In the genomic region with DNA sequence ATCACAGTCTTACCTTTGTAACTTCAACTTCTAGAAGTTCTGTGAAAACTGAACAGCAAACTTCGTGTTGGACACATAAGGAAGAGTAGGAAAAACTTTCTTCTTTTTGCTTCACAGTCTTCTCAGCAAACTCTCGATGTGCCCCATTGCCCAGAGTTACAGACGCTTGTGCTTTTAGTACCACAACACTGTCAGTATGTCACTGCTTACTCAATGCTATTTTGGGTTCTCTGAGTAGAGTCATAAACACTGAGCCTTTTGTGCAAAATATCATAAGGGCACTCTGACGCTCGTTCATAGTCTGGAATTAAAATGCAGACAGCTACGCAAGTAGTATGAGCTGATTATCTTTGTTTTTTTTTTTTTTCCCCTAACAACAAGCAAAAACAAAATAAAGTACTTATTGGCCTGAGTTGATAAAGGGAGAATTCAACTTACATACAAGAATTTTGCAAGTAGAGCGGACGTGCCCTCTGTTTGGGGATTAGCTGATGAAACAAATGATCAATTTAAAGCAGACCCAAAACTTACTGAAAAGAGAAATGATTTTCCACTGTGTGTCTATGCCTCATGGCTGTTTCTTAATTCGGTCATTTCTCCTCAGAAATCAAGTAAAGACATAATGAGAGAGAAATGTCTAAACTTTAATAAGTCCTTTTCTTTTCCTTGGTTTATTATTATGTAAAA, we compare ENCODE assay signal across 23 cellular contexts. TPM values are rescaled to one million over a fixed set of nuclear protein-coding genes. Genes with fewer than 3 reads are reported as not detected.
DNase-seq lines count a peak whose midpoint lies in the region; ATAC-seq, FAIRE-seq and TF ChIP-seq lines count a peak whose summit lies in the region.
"Had no signal": no experiment of that assay in that cellular context is flagged by ENCODE, and none has a peak within 500 bp of the region (broad histone marks: within the 10 kb centered on the region; RNA-seq: fewer than 3 reads in every experiment).

A gene with protein sequence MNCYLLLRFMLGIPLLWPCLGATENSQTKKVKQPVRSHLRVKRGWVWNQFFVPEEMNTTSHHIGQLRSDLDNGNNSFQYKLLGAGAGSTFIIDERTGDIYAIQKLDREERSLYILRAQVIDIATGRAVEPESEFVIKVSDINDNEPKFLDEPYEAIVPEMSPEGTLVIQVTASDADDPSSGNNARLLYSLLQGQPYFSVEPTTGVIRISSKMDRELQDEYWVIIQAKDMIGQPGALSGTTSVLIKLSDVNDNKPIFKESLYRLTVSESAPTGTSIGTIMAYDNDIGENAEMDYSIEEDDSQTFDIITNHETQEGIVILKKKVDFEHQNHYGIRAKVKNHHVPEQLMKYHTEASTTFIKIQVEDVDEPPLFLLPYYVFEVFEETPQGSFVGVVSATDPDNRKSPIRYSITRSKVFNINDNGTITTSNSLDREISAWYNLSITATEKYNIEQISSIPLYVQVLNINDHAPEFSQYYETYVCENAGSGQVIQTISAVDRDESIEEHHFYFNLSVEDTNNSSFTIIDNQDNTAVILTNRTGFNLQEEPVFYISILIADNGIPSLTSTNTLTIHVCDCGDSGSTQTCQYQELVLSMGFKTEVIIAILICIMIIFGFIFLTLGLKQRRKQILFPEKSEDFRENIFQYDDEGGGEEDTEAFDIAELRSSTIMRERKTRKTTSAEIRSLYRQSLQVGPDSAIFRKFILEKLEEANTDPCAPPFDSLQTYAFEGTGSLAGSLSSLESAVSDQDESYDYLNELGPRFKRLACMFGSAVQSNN (minus strand): TSS at position 150 of the 687 bp plus-strand sequence. CDS start 31,886 bp downstream, outside the sequence.

- no peak for TF ChIP-seq POLR2A in vagina (IDR thresholded peaks at IDR 0.05)

- no peak within 1 kb of the TSS for H4K91ac ChIP-seq in mesenchymal stem cell (ENCODE audit: low read length)

- H3K4me2 ChIP-seq in astrocyte (ENCODE audit: low read length) (peak within 1 kb of the TSS; percentile 25), mesenchymal stem cell (ENCODE audit: low read length, poor library complexity, severe bottlenecking) (no peak within 1 kb of the TSS)

- no peak within 1 kb of the TSS for H2BK120ac ChIP-seq in mesenchymal stem cell (ENCODE audit: low read depth, low read length)

- DNase-seq in astrocyte (ENCODE audit: low read depth) (no peak), globus pallidus (ENCODE audit: low spot score) (peak; percentile 93), mesenchymal stem cell (peak; percentile 16), vagina (ENCODE audit: extremely low spot score in 2 of 2) (no peak), mucosa of descending colon (no peak)
- no peak for DNase-seq in activated CD4-positive, alpha-beta T cell treated with anti-CD3 and anti-CD28 coated beads for 1 hour
- no peak for DNase-seq in activated naive CD8-positive, alpha-beta T cell treated with anti-CD3 and anti-CD28 coated beads for 36 hours
- DNase-seq: activated CD4-positive, alpha-beta memory T cell treated with anti-CD3 and anti-CD28 coated beads for 36 hours; cortex of kidney; DND-41; left colon; natural killer cell; NCI-H1417 treated with DMSO at 0.1 percent for 48 hours; NCI-H345; OCI-M1; retina; stimulated activated CD4-positive, alpha-beta T cell treated with anti-CD3 and anti-CD28 coated beads, Interleukin-4, amount 100 ng/mL, for 1 hour; stimulated activated CD8-positive, alpha-beta memory T cell treated with anti-CD3 and anti-CD28 coated beads, Interleukin-4, amount 100 ng/mL, for 48 hours; SW 1271; transverse colon had no signal

- H3K18ac ChIP-seq in mesenchymal stem cell (ENCODE audit: low read depth in 1 of 2, low read length in 2 of 2) = no peak within 1 kb of the TSS

- intact Hi-C loops in vagina (cut with DNase I) = no loop called here
- intact Hi-C loops in mucosa of descending colon (cut with DNase I, micrococcal nuclease) = no loop called here

- no peak within 1 kb of the TSS for H2BK15ac ChIP-seq in mesenchymal stem cell (ENCODE audit: low read depth, poor library complexity, severe bottlenecking)

- H2AFZ ChIP-seq in astrocyte (ENCODE audit: low read depth, low read length) (peak within 1 kb of the TSS; percentile 17), mesenchymal stem cell (ENCODE audit: low read depth, low read length) (no peak within 1 kb of the TSS)

- H3K27ac Mint-ChIP-seq in astrocyte (ENCODE audit: unreplicated experiment) = no peak within 1 kb of the TSS
- no peak within 1 kb of the TSS for H3K27ac Mint-ChIP-seq in activated naive CD8-positive, alpha-beta T cell treated with anti-CD3 and anti-CD28 coated beads for 36 hours
- H3K27ac Mint-ChIP-seq: activated CD4-positive, alpha-beta memory T cell treated with anti-CD3 and anti-CD28 coated beads for 36 hours; natural killer cell had no signal

- H2BK12ac ChIP-seq in mesenchymal stem cell (ENCODE audit: low read length in 2 of 2) = no peak within 1 kb of the TSS

- H3K79me1 ChIP-seq in mesenchymal stem cell (replicated peaks; ENCODE audit: low read length, poor library complexity, severe bottlenecking) = no peaks in the 10 kb centered on the region

- WGBS in mesenchymal stem cell = 74% methylated on average over 4 of the region's 9 CpGs

- H3K36me3 Mint-ChIP-seq in astrocyte (ENCODE audit: low read depth, unreplicated experiment) = no peaks in the 10 kb centered on the region
- no peaks in the 10 kb centered on the region for H3K36me3 Mint-ChIP-seq in activated naive CD8-positive, alpha-beta T cell treated with anti-CD3 and anti-CD28 coated beads for 36 hours
- H3K36me3 Mint-ChIP-seq: activated CD4-positive, alpha-beta memory T cell treated with anti-CD3 and anti-CD28 coated beads for 36 hours; natural killer cell had no signal

- H4K8ac ChIP-seq in mesenchymal stem cell (ENCODE audit: low read length) = no peak within 1 kb of the TSS

- no peak within 1 kb of the TSS for H3K14ac ChIP-seq in mesenchymal stem cell (ENCODE audit: low read length in 2 of 2)

- no peak within 1 kb of the TSS for H2AK5ac ChIP-seq in mesenchymal stem cell (ENCODE audit: low read length, severe bottlenecking)

- H3K23ac ChIP-seq in mesenchymal stem cell (ENCODE audit: low read length in 2 of 2) = no peak within 1 kb of the TSS

- H3K36me3 ChIP-seq in astrocyte (ENCODE audit: insufficient read depth, low read length) (no peaks in the 10 kb centered on the region), mesenchymal stem cell (ENCODE audit: control insufficient read depth in 1 of 2, insufficient read depth in 2 of 2, low read depth in 1 of 2, low read length in 2 of 2) (no peaks in the 10 kb centered on the region), vagina (no peaks in the 10 kb centered on the region), mucosa of descending colon (ENCODE audit: low read depth) (no peaks in the 10 kb centered on the region)
- H3K36me3 ChIP-seq: transverse colon had no signal

- TF ChIP-seq CTCF in astrocyte (IDR thresholded peaks at IDR 0.05; ENCODE audit: insufficient read depth, low read depth, low read length) (no peak), vagina (IDR thresholded peaks at IDR 0.05) (no peak), mucosa of descending colon (IDR thresholded peaks at IDR 0.05) (no peak)

- no peak within 1 kb of the TSS for H3K4ac ChIP-seq in mesenchymal stem cell (ENCODE audit: low read depth in 1 of 2, low read length in 2 of 2)

- H4K20me1 ChIP-seq in astrocyte (ENCODE audit: insufficient read depth, low read length) = no peaks in the 10 kb centered on the region

- H3K4me3 ChIP-seq in astrocyte (ENCODE audit: insufficient read depth, low read depth, low read length) = no peak within 1 kb of the TSS
- no peak within 1 kb of the TSS for H3K4me3 ChIP-seq in mesenchymal stem cell (ENCODE audit: insufficient read depth in 1 of 2, low read depth in 1 of 2, low read length in 2 of 2)
- no peak within 1 kb of the TSS for H3K4me3 ChIP-seq in vagina
- H3K4me3 ChIP-seq in mucosa of descending colon = no peak within 1 kb of the TSS
- H3K4me3 ChIP-seq: transverse colon had no signal

- H3K9me3 ChIP-seq in astrocyte (ENCODE audit: insufficient read depth, low read depth, low read length) (no peaks in the 10 kb centered on the region), mesenchymal stem cell (ENCODE audit: control insufficient read depth, low read length) (no peaks in the 10 kb centered on the region), vagina (no peaks in the 10 kb centered on the region), mucosa of descending colon (no peaks in the 10 kb centered on the region)
- H3K9me3 ChIP-seq: transverse colon had no signal

- H3K9ac ChIP-seq in astrocyte (ENCODE audit: low read length) (no peak within 1 kb of the TSS), mesenchymal stem cell (ENCODE audit: low read length) (no peak within 1 kb of the TSS)

- no peak within 1 kb of the TSS for H3K27ac ChIP-seq in astrocyte (ENCODE audit: low read depth, low read length)
- no peak within 1 kb of the TSS for H3K27ac ChIP-seq in mesenchymal stem cell (ENCODE audit: low read length, poor library complexity, severe bottlenecking)
- H3K27ac ChIP-seq in vagina = no peak within 1 kb of the TSS
- H3K27ac ChIP-seq: transverse colon had no signal

- no peak within 1 kb of the TSS for H3K4me3 Mint-ChIP-seq in astrocyte (ENCODE audit: unreplicated experiment)
- H3K4me3 Mint-ChIP-seq in activated naive CD8-positive, alpha-beta T cell treated with anti-CD3 and anti-CD28 coated beads for 36 hours = no peak within 1 kb of the TSS
- H3K4me3 Mint-ChIP-seq: activated CD4-positive, alpha-beta memory T cell treated with anti-CD3 and anti-CD28 coated beads for 36 hours; natural killer cell had no signal

- no peak within 1 kb of the TSS for H2BK5ac ChIP-seq in mesenchymal stem cell (ENCODE audit: low read depth, low read length, poor library complexity, severe bottlenecking)

- H3K27me3 ChIP-seq in astrocyte (ENCODE audit: insufficient read depth, low read length) (no peaks in the 10 kb centered on the region), mesenchymal stem cell (ENCODE audit: control insufficient read depth in 1 of 2, insufficient read depth in 1 of 2, low read length in 2 of 2) (no peaks in the 10 kb centered on the region), vagina (no peaks in the 10 kb centered on the region)
- H3K27me3 ChIP-seq: transverse colon had no signal

- no peaks in the 10 kb centered on the region for H3K27me3 Mint-ChIP-seq in astrocyte (ENCODE audit: low read depth, unreplicated experiment)
- H3K27me3 Mint-ChIP-seq in activated naive CD8-positive, alpha-beta T cell treated with anti-CD3 and anti-CD28 coated beads for 36 hours = no peaks in the 10 kb centered on the region
- H3K27me3 Mint-ChIP-seq: activated CD4-positive, alpha-beta memory T cell treated with anti-CD3 and anti-CD28 coated beads for 36 hours had no signal

- H3K4me1 Mint-ChIP-seq in astrocyte (ENCODE audit: low read depth, unreplicated experiment) = no peaks in the 10 kb centered on the region
- H3K4me1 Mint-ChIP-seq in activated naive CD8-positive, alpha-beta T cell treated with anti-CD3 and anti-CD28 coated beads for 36 hours = no peaks in the 10 kb centered on the region
- H3K4me1 Mint-ChIP-seq: natural killer cell had no signal

- H3K9me3 Mint-ChIP-seq in astrocyte (ENCODE audit: unreplicated experiment) = no peaks in the 10 kb centered on the region
- no peaks in the 10 kb centered on the region for H3K9me3 Mint-ChIP-seq in activated naive CD8-positive, alpha-beta T cell treated with anti-CD3 and anti-CD28 coated beads for 36 hours

- no peak for ATAC-seq in GM21360 (IDR thresholded peaks at IDR 0.05; ENCODE audit: unreplicated experiment)
- no peak for ATAC-seq in mucosa of descending colon
- ATAC-seq: left colon, natural killer cell had no signal

- H3K4me1 ChIP-seq in astrocyte (ENCODE audit: insufficient read depth, low read length) (no peaks in the 10 kb centered on the region), mesenchymal stem cell (ENCODE audit: control insufficient read depth, insufficient read depth, low read depth, low read length) (no peaks in the 10 kb centered on the region), vagina (no peaks in the 10 kb centered on the region), mucosa of descending colon (ENCODE audit: low read depth) (no peaks in the 10 kb centered on the region)
- H3K4me1 ChIP-seq: transverse colon had no signal

- no peaks in the 10 kb centered on the region for H3K79me2 ChIP-seq in astrocyte (ENCODE audit: insufficient read depth, low read length)

- no peak for FAIRE-seq in astrocyte (lab: Jason Lieb, UNC)

RNA-seq across cellular contexts. Expression of the gene that starts here (rescaled TPM):
- total RNA-seq in astrocyte (not detected in 2 replicates), vagina (18.2 TPM), mucosa of descending colon (10 to 100 TPM in 1 of 3 donors, 1 to 10 TPM in 1, under 1 TPM in 1; 0.78 to 22.2 (median 2.2) TPM)
- under 0.01 TPM for polyA plus RNA-seq in mesenchymal stem cell (2013, experiment 1 of 2)
- polyA plus RNA-seq in mesenchymal stem cell (2013, experiment 2 of 2) = under 0.01 TPM
- total RNA-seq in activated naive CD8-positive, alpha-beta T cell treated with anti-CD3 and anti-CD28 coated beads for 36 hours = not detected
- total RNA-seq: activated CD4-positive, alpha-beta memory T cell treated with anti-CD3 and anti-CD28 coated beads for 36 hours; HT-29; LHCN-M2; natural killer cell had no signal

Comparison
In these comparisons a context has a peak if more than half of its experiments do, and no peak if none do; other contexts are left out.
1. DNase-seq: peak in globus pallidus (single experiment) and mesenchymal stem cell (single experiment); none in astrocyte (single experiment), vagina (0 of 2), activated CD4-positive, alpha-beta T cell treated with anti-CD3 and anti-CD28 coated beads for 1 hour (single experiment), activated naive CD8-positive, alpha-beta T cell treated with anti-CD3 and anti-CD28 coated beads for 36 hours (single experiment) and mucosa of descending colon (0 of 3).